Comparison of ENCODE assay signal across 23 cellular contexts in genomic region chr6:26161322-26161721, GRCh38.
DNase-seq lines count a peak whose midpoint lies in the region; ATAC-seq and TF ChIP-seq lines count a peak whose summit lies in the region.
"Had no signal": no experiment of that assay in that cellular context is flagged by ENCODE, and none has a peak within 500 bp of the region (broad histone marks: within the 10 kb centered on the region; RNA-seq: fewer than 3 reads in every experiment).

No MANE protein-coding gene starts in this region.

- H3K4me1 Mint-ChIP-seq in T-helper 2 cell treated with Interferon-gamma antibody and Interleukin-4, amounts not matched to agents 5 μg/mL and 100 μg/mL, for 36 hours (ENCODE audit: low read depth), result peaks cover 60% of the 10 kb centered on the region
- H3K4me1 Mint-ChIP-seq in nephron progenitor cell, result peaks cover 27% of the 10 kb centered on the region

- H3K9me3 ChIP-seq in HCT116 (ENCODE audit: control insufficient read depth in 1 of 2, insufficient read depth in 1 of 2, low read depth in 1 of 2, low read length in 2 of 2) (no peaks in the 10 kb centered on the region), SK-N-MC (ENCODE audit: low read depth, low read length) (no peaks in the 10 kb centered on the region)
- H3K9me3 ChIP-seq: BE2C, neutrophil, Peyer's patch, upper lobe of left lung had no signal

- POLR2A ChIA-PET in HCT116 (lab: Charles Lee), result interaction anchor here (1.0 to 8.4 kb wide), 7 partner anchors 27 to 984 kb away, joined by 3 to 571 read pairs (median 94); a partner anchor contains a TSS

- H3K79me2 ChIP-seq in HCT116 (ENCODE audit: insufficient read depth, low read length), result peaks cover 4% of the 10 kb centered on the region; the same call in 1 of the 2 replicates

- no TSS peak for BruUV-seq in HCT116 (replicated peaks; lab: Mats Ljungman, UMichigan)

- H3K4me1 ChIP-seq in HCT116 (ENCODE audit: control insufficient read depth in 1 of 2, insufficient read depth in 2 of 2, low read length in 2 of 2), result peaks cover 19 to 51% of the 10 kb centered on the region in 2 experiments
- H3K4me1 ChIP-seq: BE2C had no signal

- no peak for TF ChIP-seq POLR2A in HCT116 (IDR thresholded peaks at IDR 0.05; ENCODE audit: borderline replicate concordance, extremely low read depth, insufficient read depth, insufficient read length)

- no peaks in the 10 kb centered on the region for H3K36me3 ChIP-seq in HCT116 (ENCODE audit: control insufficient read depth in 1 of 2, insufficient read depth in 2 of 2, low read length in 2 of 2)
- H3K36me3 ChIP-seq in SK-N-MC (ENCODE audit: insufficient read depth, low read length), result no peaks in the 10 kb centered on the region
- H3K36me3 ChIP-seq: cardiac muscle cell, Peyer's patch had no signal

- no peaks in the 10 kb centered on the region for H4K20me1 ChIP-seq in HCT116 (ENCODE audit: insufficient read depth)

- no peaks in the 10 kb centered on the region for H3K27me3 ChIP-seq in HCT116 (ENCODE audit: insufficient read depth, low read length)
- H3K27me3 ChIP-seq: BE2C, cardiac muscle cell, neutrophil, Peyer's patch, upper lobe of left lung had no signal

- ATAC-seq in HCT116, result no peak
- ATAC-seq: stimulated activated naive CD8-positive, alpha-beta T cell treated with anti-CD3 and anti-CD28 coated beads, Interleukin-15, amount 100 ng/mL, for 72 hours had no signal

- H2AFZ ChIP-seq in HCT116 (ENCODE audit: low read depth, low read length, poor library complexity, severe bottlenecking), result no peak overlapping the region

- CTCF ChIA-PET in HCT116 (lab: Charles Lee), result no interaction called here

- intact Hi-C loops in HCT116 (cut with micrococcal nuclease), result no loop called here

- TF ChIP-seq CTCF in HCT116 (IDR thresholded peaks at IDR 0.05 in 2 of 3, conservative IDR thresholded peaks at IDR 0.05 in 1 of 3; ENCODE audit: borderline replicate concordance in 1 of 3, insufficient read depth in 1 of 3, low read depth in 2 of 3, low read length in 2 of 3) (no peak), nephron progenitor cell (IDR thresholded peaks at IDR 0.05) (no peak)

- no peak for DNase-seq in T-helper 2 cell treated with Interferon-gamma antibody and Interleukin-4, amounts not matched to agents 5 μg/mL and 100 μg/mL, for 36 hours (ENCODE audit: low spot score)
- DNase-seq in T-helper 2 cell, result no peak
- no peak for DNase-seq in HCT116 (ENCODE audit: low read depth, low spot score)
- no peak for DNase-seq in SK-N-MC (ENCODE audit: low read depth, low spot score)
- DNase-seq in nephron progenitor cell, result no peak
- DNase-seq in stimulated activated CD4-positive, alpha-beta T cell treated with anti-CD3 and anti-CD28 coated beads, Interleukin-12 subunit alpha, Interleukin-12 subunit beta, amount 100 ng/mL, for 4 hours, result no peak
- no peak for DNase-seq in NCI-H2107 (lab: John Stamatoyannopoulos, UW)
- DNase-seq in islet precursor cell, result no peak
- DNase-seq: 8988T; activated CD4-positive, alpha-beta T cell treated with anti-CD3 and anti-CD28 coated beads for 1 hour; activated effector memory CD4-positive, alpha-beta T cell treated with anti-CD3 and anti-CD28 coated beads, Interleukin-2, amount 50 U/mL, for 16 hours; BE2C; mesendoderm; MM.1S; NCI-H1436 treated with DMSO at 0.1 percent for 48 hours; NCI-H2171 treated with DMSO at 0.1 percent for 48 hours; Peyer's patch; small intestine; stimulated activated CD4-positive, alpha-beta T cell treated with anti-CD3 and anti-CD28 coated beads, Interleukin-4, amount 100 ng/mL, for 24 hours; stimulated activated naive CD8-positive, alpha-beta T cell treated with anti-CD3 and anti-CD28 coated beads, Interleukin-15, amount 100 ng/mL, for 72 hours; upper lobe of left lung had no signal

- RAD21 ChIA-PET in HCT116 (lab: Charles Lee; ENCODE audit: low non-redundant PET in 1 of 2, low total read pairs in 2 of 2, uncharacterized antibody in 2 of 2, unreplicated experiment in 2 of 2), result no interaction called here

- H3K27ac ChIP-seq in HCT116 (ENCODE audit: low read depth, low read length) (peak overlapping the region; percentile 88; the same call in 1 of the 2 replicates), SK-N-MC (peak overlapping the region; percentile 70; the same call in 1 of the 2 replicates)
- H3K27ac ChIP-seq: cardiac muscle cell, neutrophil, upper lobe of left lung had no signal

- no peak for TF ChIP-seq RAD21 in HCT116 (IDR thresholded peaks at IDR 0.05; ENCODE audit: low read depth)

- no peaks in the 10 kb centered on the region for H3K9me3 Mint-ChIP-seq in T-helper 2 cell treated with Interferon-gamma antibody and Interleukin-4, amounts not matched to agents 5 μg/mL and 100 μg/mL, for 36 hours
- no peaks in the 10 kb centered on the region for H3K9me3 Mint-ChIP-seq in nephron progenitor cell
- H3K9me3 Mint-ChIP-seq: stimulated activated naive CD8-positive, alpha-beta T cell treated with anti-CD3 and anti-CD28 coated beads, Interleukin-15, amount 100 ng/mL, for 72 hours had no signal

- H3K27ac Mint-ChIP-seq in T-helper 2 cell treated with Interferon-gamma antibody and Interleukin-4, amounts not matched to agents 5 μg/mL and 100 μg/mL, for 36 hours, result peak overlapping the region; percentile 5
- H3K27ac Mint-ChIP-seq in nephron progenitor cell, result no peak overlapping the region

- H3K4me2 ChIP-seq in HCT116 (ENCODE audit: low read length), result peak overlapping the region; percentile 82

- no peaks in the 10 kb centered on the region for H3K9me2 ChIP-seq in HCT116 (ENCODE audit: insufficient read depth)

- H3K4me3 ChIP-seq in HCT116 (replicated peaks in 1 of 2; ENCODE audit: low read depth in 1 of 2, low read length in 2 of 2), result no peak overlapping the region
- no peak overlapping the region for H3K4me3 ChIP-seq in SK-N-MC
- H3K4me3 ChIP-seq: cardiac muscle cell, Peyer's patch, upper lobe of left lung had no signal

- H3K4me3 Mint-ChIP-seq in T-helper 2 cell treated with Interferon-gamma antibody and Interleukin-4, amounts not matched to agents 5 μg/mL and 100 μg/mL, for 36 hours, result no peak overlapping the region
- peak overlapping the region; percentile 63 for H3K4me3 Mint-ChIP-seq in nephron progenitor cell

- H3K9ac ChIP-seq in HCT116 (ENCODE audit: low read length) (no peak overlapping the region; the same call in 1 of the 2 replicates), SK-N-MC (ENCODE audit: insufficient read length) (no peak overlapping the region)

- H3K36me3 Mint-ChIP-seq in T-helper 2 cell treated with Interferon-gamma antibody and Interleukin-4, amounts not matched to agents 5 μg/mL and 100 μg/mL, for 36 hours (ENCODE audit: low read depth), result peaks cover 41% of the 10 kb centered on the region
- H3K36me3 Mint-ChIP-seq in nephron progenitor cell (ENCODE audit: low read depth), result peaks cover 21% of the 10 kb centered on the region

- H3K27me3 Mint-ChIP-seq in T-helper 2 cell treated with Interferon-gamma antibody and Interleukin-4, amounts not matched to agents 5 μg/mL and 100 μg/mL, for 36 hours (ENCODE audit: low read depth), result peaks cover 23% of the 10 kb centered on the region
- peaks cover 4% of the 10 kb centered on the region for H3K27me3 Mint-ChIP-seq in nephron progenitor cell (ENCODE audit: low read depth, poor library complexity)
- H3K27me3 Mint-ChIP-seq: stimulated activated naive CD8-positive, alpha-beta T cell treated with anti-CD3 and anti-CD28 coated beads, Interleukin-15, amount 100 ng/mL, for 72 hours had no signal

TF ChIP-seq in HCT116, 20 proteins besides CTCF, POLR2A, EP300 and RAD21:
- TF ChIP-seq SIN3A (IDR thresholded peaks at IDR 0.05; ENCODE audit: low read depth), result no peak
- TF ChIP-seq FOSL1 (IDR thresholded peaks at IDR 0.05; ENCODE audit: low read depth), result no peak
- TF ChIP-seq EZH2 (IDR thresholded peaks at IDR 0.05), result no peak
- TF ChIP-seq JUND (IDR thresholded peaks at IDR 0.05), result 0 out of 2 replicates have a peak, but pooled peaks have one; percentile 18
- TF ChIP-seq CBX3 (IDR thresholded peaks at IDR 0.05; ENCODE audit: low read depth), result no peak
- TF ChIP-seq REST (IDR thresholded peaks at IDR 0.05; ENCODE audit: low read depth), result no peak
